ENCODE assay signal across 17 cellular contexts in genomic region chr11:36775157-36775556, GRCh38.
DNase-seq lines count a peak whose midpoint lies in the region; ATAC-seq and TF ChIP-seq lines count a peak whose summit lies in the region.
"Had no signal": no experiment of that assay in that cellular context is flagged by ENCODE, and none has a peak within 500 bp of the region (broad histone marks: within the 10 kb centered on the region; RNA-seq: fewer than 3 reads in every experiment).

No MANE protein-coding gene starts in this region.

- no peak overlapping the region for H3K4me2 ChIP-seq in smooth muscle cell
- H3K4me2 ChIP-seq: neural progenitor cell had no signal

- H3K4me3 ChIP-seq in smooth muscle cell (no peak overlapping the region), right cardiac atrium (ENCODE audit: low read length) (no peak overlapping the region)
- H3K4me3 ChIP-seq: cardiac muscle cell, heart right ventricle, neural progenitor cell had no signal

- DNase-seq in ELR (ENCODE audit: low read depth) (peak; percentile 62), SK-N-DZ (ENCODE audit: low spot score) (peak; percentile 70), foreskin keratinocyte (peak; percentile 46 to 71), smooth muscle cell (lab: John Stamatoyannopoulos, UW; ENCODE audit: unreplicated experiment) (no peak), nucleus accumbens (lab: John Stamatoyannopoulos, UW) (no peak), Kasumi-1 (lab: John Stamatoyannopoulos, UW) (no peak), right cardiac atrium (no peak), mucosa of gallbladder (ENCODE audit: low spot score) (no peak)
- DNase-seq: activated CD8-positive, alpha-beta T cell treated with anti-CD3 and anti-CD28 coated beads for 36 hours; CD8-positive, alpha-beta T cell; cortex of kidney; heart right ventricle; immature natural killer cell; NCI-H1417 treated with DMSO at 0.1 percent for 48 hours; NCI-H524 had no signal

- no peaks in the 10 kb centered on the region for H4K20me1 ChIP-seq in smooth muscle cell (ENCODE audit: low read depth)

- TF ChIP-seq CTCF in foreskin keratinocyte (conservative IDR thresholded peaks at IDR 0.05) (no peak), smooth muscle cell (IDR thresholded peaks at IDR 0.05; ENCODE audit: borderline replicate concordance, insufficient read depth, poor library complexity, severe bottlenecking) (no peak)

- H3K27me3 ChIP-seq in foreskin keratinocyte, result no peaks in the 10 kb centered on the region
- peaks cover 19% of the 10 kb centered on the region for H3K27me3 ChIP-seq in smooth muscle cell (ENCODE audit: low read depth)
- no peaks in the 10 kb centered on the region for H3K27me3 ChIP-seq in right cardiac atrium (ENCODE audit: control insufficient read depth, insufficient read depth)
- H3K27me3 ChIP-seq: neural progenitor cell had no signal

- no peaks in the 10 kb centered on the region for H3F3A ChIP-seq in smooth muscle cell (ENCODE audit: low read depth)

- H3K27ac ChIP-seq in foreskin keratinocyte (peak overlapping the region; percentile 79), smooth muscle cell (ENCODE audit: low read depth) (peak overlapping the region; percentile 51), right cardiac atrium (ENCODE audit: low read length) (no peak overlapping the region)
- H3K27ac ChIP-seq: cardiac muscle cell, heart right ventricle, neural progenitor cell had no signal

- no peaks in the 10 kb centered on the region for H3K36me3 ChIP-seq in smooth muscle cell (ENCODE audit: low read depth)
- H3K36me3 ChIP-seq: cardiac muscle cell, heart right ventricle, neural progenitor cell had no signal

- no peak overlapping the region for H2AFZ ChIP-seq in smooth muscle cell (ENCODE audit: low read depth)
- H2AFZ ChIP-seq: neural progenitor cell had no signal

- WGBS in smooth muscle cell (ENCODE audit: low lambda C conversion rate), result 44% methylated on average over 1 of the region's 1 CpG
- WGBS in right cardiac atrium, result 65% methylated on average over 1 of the region's 1 CpG

- intact Hi-C loops in right cardiac atrium (cut with DNase I), result no loop called here

- peak; percentile 75 for ATAC-seq in foreskin keratinocyte
- no peak for ATAC-seq in right cardiac atrium
- ATAC-seq: activated CD8-positive, alpha-beta T cell treated with anti-CD3 and anti-CD28 coated beads for 36 hours; CD8-positive, alpha-beta T cell had no signal

- H3K79me2 ChIP-seq in smooth muscle cell (ENCODE audit: low read depth), result no peaks in the 10 kb centered on the region

- H3K9me3 ChIP-seq in smooth muscle cell (replicated peaks; ENCODE audit: low read depth), result no peaks in the 10 kb centered on the region
- no peaks in the 10 kb centered on the region for H3K9me3 ChIP-seq in right cardiac atrium (ENCODE audit: control insufficient read depth, low read length)
- H3K9me3 ChIP-seq: heart right ventricle had no signal

- peak overlapping the region; percentile 43 for H3K9ac ChIP-seq in smooth muscle cell (ENCODE audit: low read depth)
- H3K9ac ChIP-seq: neural progenitor cell had no signal

- H3K4me1 ChIP-seq in foreskin keratinocyte (peaks cover 17% of the 10 kb centered on the region), smooth muscle cell (ENCODE audit: low read depth) (no peaks in the 10 kb centered on the region), right cardiac atrium (ENCODE audit: control insufficient read depth, insufficient read depth, low read length) (no peaks in the 10 kb centered on the region)

Comparison
In these comparisons a context has a peak if more than half of its experiments do, and no peak if none do; other contexts are left out.
1. DNase-seq: peak in ELR (single experiment), SK-N-DZ (single experiment) and foreskin keratinocyte (2 of 2); none in smooth muscle cell (single experiment), nucleus accumbens (0 of 56), Kasumi-1 (0 of 2), right cardiac atrium (0 of 3) and mucosa of gallbladder (single experiment).